Comparison of ENCODE assay signal across 20 cellular contexts in genomic region chr20:40090236-40090635, GRCh38.
DNase-seq lines count a peak whose midpoint lies in the region; ATAC-seq and TF ChIP-seq lines count a peak whose summit lies in the region.
"Had no signal": no experiment of that assay in that cellular context is flagged by ENCODE, and none has a peak within 500 bp of the region (broad histone marks: within the 10 kb centered on the region; RNA-seq: fewer than 3 reads in every experiment).

No MANE protein-coding gene starts in this region.

- ATAC-seq in esophagus mucosa: peak; percentile 95
- ATAC-seq in GM18498 (IDR thresholded peaks at IDR 0.05; ENCODE audit: unreplicated experiment): no peak
- ATAC-seq in GM19351 (IDR thresholded peaks at IDR 0.05; ENCODE audit: unreplicated experiment): no peak
- ATAC-seq: K562 had no signal

- H3K27ac Mint-ChIP-seq in type B pancreatic cell: no peak overlapping the region
- H3K27ac Mint-ChIP-seq: CD14-positive monocyte had no signal

- peak; percentile 7 for DNase-seq in NCI-H2171 treated with DMSO at 0.1 percent for 48 hours (lab: John Stamatoyannopoulos, UW)
- DNase-seq in NCI-H2171 (lab: John Stamatoyannopoulos, UW): no peak
- peak; percentile 69 for DNase-seq in RPMI7951 (ENCODE audit: low read depth)
- no peak for DNase-seq in type B pancreatic cell (ENCODE audit: extremely low spot score, unreplicated experiment)
- no peak for DNase-seq in NCI-H2107 treated with DMSO at 0.1 percent for 48 hours (lab: John Stamatoyannopoulos, UW; ENCODE audit: unreplicated experiment)
- DNase-seq: 8988T, COR-L47, DMS53, GOT3, MM.1S, NCI-H1105, NCI-H1694 treated with DMSO at 0.1 percent for 48 hours, NCI-H510A treated with DMSO at 0.1 percent for 48 hours, OCI-M1, SK-N-SH had no signal

- peak overlapping the region; percentile 45 for H3K4me3 Mint-ChIP-seq in type B pancreatic cell
- H3K4me3 Mint-ChIP-seq: CD14-positive monocyte had no signal

- H3K27me3 Mint-ChIP-seq in type B pancreatic cell: no peaks in the 10 kb centered on the region

- H3K9me3 Mint-ChIP-seq in type B pancreatic cell: peaks cover 16% of the 10 kb centered on the region

- no peaks in the 10 kb centered on the region for H3K36me3 Mint-ChIP-seq in type B pancreatic cell
- H3K36me3 Mint-ChIP-seq: CD14-positive monocyte had no signal

- H3K4me1 Mint-ChIP-seq in type B pancreatic cell (ENCODE audit: unreplicated experiment): no peaks in the 10 kb centered on the region
- H3K4me1 Mint-ChIP-seq: CD14-positive monocyte had no signal

- no peak for TF ChIP-seq CTCF in type B pancreatic cell (conservative IDR thresholded peaks at IDR 0.05)

Comparison
In these comparisons a context has a peak if more than half of its experiments do, and no peak if none do; other contexts are left out.
1. DNase-seq: peak in NCI-H2171 treated with DMSO at 0.1 percent for 48 hours (single experiment) and RPMI7951 (single experiment); none in NCI-H2171 (single experiment), type B pancreatic cell (single experiment) and NCI-H2107 treated with DMSO at 0.1 percent for 48 hours (single experiment).